ENCODE assay signal across 4 cellular contexts in the genomic region with DNA sequence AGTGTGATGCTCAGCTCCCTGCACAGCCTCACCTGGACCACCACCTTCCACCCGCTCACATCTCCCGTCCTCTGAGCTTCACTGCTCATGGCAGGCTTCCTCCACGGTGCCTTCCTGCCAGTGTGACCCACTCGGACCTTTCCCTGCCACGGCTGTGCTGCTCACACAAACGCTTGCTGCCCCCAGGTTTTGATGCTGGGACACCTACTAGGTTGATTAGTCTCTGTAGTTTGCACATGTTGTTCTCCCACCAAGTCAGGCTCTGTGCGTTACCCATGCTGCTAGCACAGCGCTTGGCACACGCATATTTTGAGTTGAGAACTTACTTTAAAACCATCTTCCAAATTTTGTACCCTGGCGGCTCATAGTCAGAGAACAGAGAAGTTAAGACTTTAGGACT. TPM values are rescaled to one million over a fixed set of nuclear protein-coding genes. Genes with fewer than 3 reads are reported as not detected.
"Had no signal": no experiment of that assay in that cellular context is flagged by ENCODE, and none has a peak within 500 bp of the region (broad histone marks: within the 10 kb centered on the region; RNA-seq: fewer than 3 reads in every experiment).

No MANE protein-coding gene starts in this region.

- ATAC-seq: GM12878 had no signal

- DNase-seq: GDM1, GF-D8 had no signal

- H3K4me3 ChIP-seq: GM12878 had no signal

RNA-seq across cellular contexts. Expression of gene MC2R, which starts 2.1 kb away (rescaled TPM):
- total RNA-seq: G401 had no signal
- polyA plus RNA-seq: GM12878 had no signal
